ENCODE assay signal across 18 cellular contexts in genomic region chr15:76209948-76210347, GRCh38.
DNase-seq lines count a peak whose midpoint lies in the region; ATAC-seq and TF ChIP-seq lines count a peak whose summit lies in the region.
"Had no signal": no experiment of that assay in that cellular context is flagged by ENCODE, and none has a peak within 500 bp of the region (broad histone marks: within the 10 kb centered on the region; RNA-seq: fewer than 3 reads in every experiment).

No MANE protein-coding gene starts in this region.

- intact Hi-C loops in activated CD4-positive, alpha-beta T cell treated with anti-CD3 and anti-CD28 coated beads for 36 hours (cut with DNase I, micrococcal nuclease) = no loop called here
- intact Hi-C loops in activated CD8-positive, alpha-beta T cell treated with anti-CD3 and anti-CD28 coated beads for 36 hours (cut with micrococcal nuclease) = no loop called here
- intact Hi-C loops in prostate gland (cut with DNase I) = no loop called here

- H3K4me1 Mint-ChIP-seq in activated CD4-positive, alpha-beta T cell treated with anti-CD3 and anti-CD28 coated beads for 36 hours = no peaks in the 10 kb centered on the region
- H3K4me1 Mint-ChIP-seq in activated CD8-positive, alpha-beta T cell treated with anti-CD3 and anti-CD28 coated beads for 36 hours (ENCODE audit: low read depth) = peaks cover 8% of the 10 kb centered on the region
- H3K4me1 Mint-ChIP-seq: CD8-positive, alpha-beta memory T cell had no signal

- no peaks in the 10 kb centered on the region for H3K27me3 Mint-ChIP-seq in activated CD4-positive, alpha-beta T cell treated with anti-CD3 and anti-CD28 coated beads for 36 hours
- no peaks in the 10 kb centered on the region for H3K27me3 Mint-ChIP-seq in activated CD8-positive, alpha-beta T cell treated with anti-CD3 and anti-CD28 coated beads for 36 hours
- H3K27me3 Mint-ChIP-seq: CD8-positive, alpha-beta memory T cell had no signal

- peak; percentile 55 for ATAC-seq in activated CD4-positive, alpha-beta T cell treated with anti-CD3 and anti-CD28 coated beads for 36 hours
- ATAC-seq in activated CD8-positive, alpha-beta T cell treated with anti-CD3 and anti-CD28 coated beads for 36 hours = peak; percentile 49
- ATAC-seq in GM18861 (IDR thresholded peaks at IDR 0.05; ENCODE audit: unreplicated experiment) = no peak
- ATAC-seq: Right ventricle myocardium inferior had no signal

- POLR2A ChIA-PET in activated CD4-positive, alpha-beta T cell treated with anti-CD3 and anti-CD28 coated beads for 36 hours (lab: Charles Lee) = no interaction called here
- POLR2A ChIA-PET in activated CD8-positive, alpha-beta T cell treated with anti-CD3 and anti-CD28 coated beads for 36 hours (lab: Charles Lee) = no interaction called here

- no peak overlapping the region for H3K4me3 Mint-ChIP-seq in activated CD4-positive, alpha-beta T cell treated with anti-CD3 and anti-CD28 coated beads for 36 hours
- no peak overlapping the region for H3K4me3 Mint-ChIP-seq in activated CD8-positive, alpha-beta T cell treated with anti-CD3 and anti-CD28 coated beads for 36 hours
- H3K4me3 Mint-ChIP-seq: CD8-positive, alpha-beta memory T cell had no signal

- peaks cover 4% of the 10 kb centered on the region for H3K36me3 Mint-ChIP-seq in activated CD4-positive, alpha-beta T cell treated with anti-CD3 and anti-CD28 coated beads for 36 hours (ENCODE audit: low read depth)
- peaks cover 5% of the 10 kb centered on the region for H3K36me3 Mint-ChIP-seq in activated CD8-positive, alpha-beta T cell treated with anti-CD3 and anti-CD28 coated beads for 36 hours (ENCODE audit: low read depth)

- WGBS in prostate gland = 90% methylated on average over 3 of the region's 3 CpGs

- H3K9me3 Mint-ChIP-seq in activated CD4-positive, alpha-beta T cell treated with anti-CD3 and anti-CD28 coated beads for 36 hours (ENCODE audit: low read depth) = no peaks in the 10 kb centered on the region
- H3K9me3 Mint-ChIP-seq in activated CD8-positive, alpha-beta T cell treated with anti-CD3 and anti-CD28 coated beads for 36 hours = no peaks in the 10 kb centered on the region
- H3K9me3 Mint-ChIP-seq: CD8-positive, alpha-beta memory T cell had no signal

- no peak for DNase-seq in activated CD4-positive, alpha-beta T cell treated with anti-CD3 and anti-CD28 coated beads for 36 hours
- DNase-seq in activated CD4-positive, alpha-beta T cell treated with anti-CD3 and anti-CD28 coated beads for 4 hours = no peak
- DNase-seq in A172 (ENCODE audit: low spot score) (peak; percentile 24), fibroblast of villous mesenchyme (ENCODE audit: low read depth) (peak; percentile 21), NCI-H2081 treated with DMSO at 0.1 percent for 48 hours (lab: John Stamatoyannopoulos, UW) (no peak), prostate gland (ENCODE audit: low spot score) (no peak)
- DNase-seq in activated CD8-positive, alpha-beta T cell treated with anti-CD3 and anti-CD28 coated beads for 36 hours = peak; percentile 12
- DNase-seq: CD8-positive, alpha-beta memory T cell; DMS79 treated with DMSO at 0.1 percent for 48 hours; HCEC 1CT; IMR-90; Kasumi-1; NCI-H1105 treated with DMSO at 0.1 percent for 48 hours; NCI-H187; NCI-H82 had no signal

- TF ChIP-seq CTCF in activated CD8-positive, alpha-beta T cell treated with anti-CD3 and anti-CD28 coated beads for 36 hours (IDR thresholded peaks at IDR 0.05) = no peak
- no peak for TF ChIP-seq CTCF in fibroblast of villous mesenchyme (IDR thresholded peaks at IDR 0.05; ENCODE audit: insufficient read depth, low read depth, low read length)
- no peak for TF ChIP-seq CTCF in prostate gland (IDR thresholded peaks at IDR 0.05)

- no peaks in the 10 kb centered on the region for H3K27me3 ChIP-seq in prostate gland (replicated peaks; ENCODE audit: insufficient read depth)
- H3K27me3 ChIP-seq: BLaER1 treated with 17β-estradiol and CSF1 and Interleukin-3, amounts not matched to agents 10 nM and 100 nM had no signal

- no peaks in the 10 kb centered on the region for H3K9me3 ChIP-seq in prostate gland
- H3K9me3 ChIP-seq: BLaER1 treated with 17β-estradiol and CSF1 and Interleukin-3, amounts not matched to agents 10 nM and 100 nM had no signal

- no peaks in the 10 kb centered on the region for H3K4me1 ChIP-seq in prostate gland (replicated peaks)

- no peak overlapping the region for H3K27ac ChIP-seq in prostate gland
- H3K27ac ChIP-seq: BLaER1 treated with 17β-estradiol and CSF1 and Interleukin-3, amounts not matched to agents 10 nM and 100 nM had no signal

- no peak for TF ChIP-seq POLR2A in prostate gland (IDR thresholded peaks at IDR 0.05)

- CTCF ChIA-PET in activated CD4-positive, alpha-beta T cell treated with anti-CD3 and anti-CD28 coated beads for 36 hours (lab: Charles Lee) = no interaction called here
- CTCF ChIA-PET in activated CD8-positive, alpha-beta T cell treated with anti-CD3 and anti-CD28 coated beads for 36 hours (lab: Charles Lee) = interaction anchor here (1.0 to 1.5 kb wide), 3 partner anchors 13 to 19 kb away, joined by 3 to 7 read pairs (median 3); no protein-coding TSS in a partner anchor

- peaks cover 0 to 10% of the 10 kb centered on the region in 2 donors for H3K36me3 ChIP-seq in prostate gland

- H3K4me3 ChIP-seq in fibroblast of villous mesenchyme (ENCODE audit: low read depth, low read length) = no peak overlapping the region
- no peak overlapping the region for H3K4me3 ChIP-seq in prostate gland
- H3K4me3 ChIP-seq: BLaER1 treated with 17β-estradiol and CSF1 and Interleukin-3, amounts not matched to agents 10 nM and 100 nM had no signal

- no peak overlapping the region for H3K27ac Mint-ChIP-seq in activated CD4-positive, alpha-beta T cell treated with anti-CD3 and anti-CD28 coated beads for 36 hours
- no peak overlapping the region for H3K27ac Mint-ChIP-seq in activated CD8-positive, alpha-beta T cell treated with anti-CD3 and anti-CD28 coated beads for 36 hours

Comparison
In these comparisons a context has a peak if more than half of its experiments do, and no peak if none do; other contexts are left out.
1. DNase-seq: peak in A172 (single experiment), activated CD8-positive, alpha-beta T cell treated with anti-CD3 and anti-CD28 coated beads for 36 hours (single experiment) and fibroblast of villous mesenchyme (single experiment); none in activated CD4-positive, alpha-beta T cell treated with anti-CD3 and anti-CD28 coated beads for 36 hours (single experiment), activated CD4-positive, alpha-beta T cell treated with anti-CD3 and anti-CD28 coated beads for 4 hours (0 of 2), NCI-H2081 treated with DMSO at 0.1 percent for 48 hours (single experiment) and prostate gland (single experiment).